In genomic region chr17:10646393-10646990, GRCh38 we compare ENCODE assay signal across 9 cellular contexts. TPM values are rescaled to one million over a fixed set of nuclear protein-coding genes. Genes with fewer than 3 reads are reported as not detected.
DNase-seq lines count a peak whose midpoint lies in the region; TF ChIP-seq lines count a peak whose summit lies in the region.
"Had no signal": no experiment of that assay in that cellular context is flagged by ENCODE, and none has a peak within 500 bp of the region (broad histone marks: within the 10 kb centered on the region; RNA-seq: fewer than 3 reads in every experiment).

No MANE protein-coding gene starts in this region.

- no peaks in the 10 kb centered on the region for H3K36me3 ChIP-seq in KMS-11 (ENCODE audit: insufficient read depth)

- intact Hi-C loops in activated naive CD4-positive, alpha-beta T cell treated with anti-CD3 and anti-CD28 coated beads for 36 hours (cut with micrococcal nuclease), result loop anchor here (1.0 to 2.0 kb wide), 2 partner anchors 38 to 199 kb away; no protein-coding TSS in a partner anchor
- intact Hi-C loops in posterior vena cava (cut with DNase I), result loop anchor here in 1 of 2 donors (5.0 to 10.0 kb wide), 2 partner anchors 48 to 196 kb away; partner anchors contain the start of genes ADPRM and SCO1

- H3K27ac Mint-ChIP-seq in activated naive CD4-positive, alpha-beta T cell treated with anti-CD3 and anti-CD28 coated beads for 36 hours, result no peak overlapping the region

- DNase-seq in NCI-H2029 treated with DMSO at 0.1 percent for 48 hours (lab: John Stamatoyannopoulos, UW), result peak; percentile 1
- DNase-seq in NCI-H2029 (lab: John Stamatoyannopoulos, UW), result no peak
- peak; percentile 79 for DNase-seq in SK-MEL-5 (ENCODE audit: low read depth, low spot score)
- peak; percentile 85 for DNase-seq in activated naive CD4-positive, alpha-beta T cell treated with anti-CD3 and anti-CD28 coated beads for 36 hours
- DNase-seq in glomerular visceral epithelial cell (ENCODE audit: extremely low spot score), result peak; percentile 67
- peak; percentile 87 for DNase-seq in posterior vena cava (ENCODE audit: low spot score)
- peak; percentile 72 for DNase-seq in ureter (ENCODE audit: low spot score)

- H3K4me1 ChIP-seq in KMS-11 (ENCODE audit: low read depth, poor library complexity, severe bottlenecking), result no peaks in the 10 kb centered on the region
- H3K4me1 ChIP-seq: BLaER1 treated with 17β-estradiol and CSF1 and Interleukin-3, amounts not matched to agents 10 nM and 100 nM had no signal

- no peak overlapping the region for H3K9ac ChIP-seq in KMS-11
- H3K9ac ChIP-seq: BLaER1 treated with 17β-estradiol and CSF1 and Interleukin-3, amounts not matched to agents 10 nM and 100 nM had no signal

- H3K27ac ChIP-seq in KMS-11, result no peak overlapping the region
- H3K27ac ChIP-seq: BLaER1 treated with 17β-estradiol and CSF1 and Interleukin-3, amounts not matched to agents 10 nM and 100 nM had no signal

- peaks cover 18% of the 10 kb centered on the region for H3K36me3 Mint-ChIP-seq in activated naive CD4-positive, alpha-beta T cell treated with anti-CD3 and anti-CD28 coated beads for 36 hours (ENCODE audit: low read depth)

- H3K4me3 Mint-ChIP-seq in activated naive CD4-positive, alpha-beta T cell treated with anti-CD3 and anti-CD28 coated beads for 36 hours, result no peak overlapping the region

- CTCF ChIA-PET in activated naive CD4-positive, alpha-beta T cell treated with anti-CD3 and anti-CD28 coated beads for 36 hours (lab: Charles Lee), result interaction anchor here (0.5 to 4.0 kb wide), 35 partner anchors 8 to 476 kb away, joined by 3 to 33 read pairs (median 4); partner anchors contain the start of gene MYH3

- H3K27me3 Mint-ChIP-seq in activated naive CD4-positive, alpha-beta T cell treated with anti-CD3 and anti-CD28 coated beads for 36 hours (ENCODE audit: low read depth), result no peaks in the 10 kb centered on the region

- no peaks in the 10 kb centered on the region for H4K20me1 ChIP-seq in KMS-11 (ENCODE audit: insufficient read depth)
- H4K20me1 ChIP-seq: BLaER1 treated with 17β-estradiol and CSF1 and Interleukin-3, amounts not matched to agents 10 nM and 100 nM had no signal

- TF ChIP-seq CTCF in KMS-11 (conservative IDR thresholded peaks at IDR 0.05; ENCODE audit: low read depth, low read length), result peak; percentile 47

- H3K4me3 ChIP-seq in KMS-11 (IDR thresholded peaks at IDR 0.05; ENCODE audit: insufficient read depth, low read depth, low read length), result no peak overlapping the region
- H3K4me3 ChIP-seq: BLaER1 treated with 17β-estradiol and CSF1 and Interleukin-3, amounts not matched to agents 10 nM and 100 nM had no signal

- no peaks in the 10 kb centered on the region for H3K9me3 Mint-ChIP-seq in activated naive CD4-positive, alpha-beta T cell treated with anti-CD3 and anti-CD28 coated beads for 36 hours

- no peaks in the 10 kb centered on the region for H3K27me3 ChIP-seq in KMS-11 (ENCODE audit: insufficient read depth, low read depth)
- H3K27me3 ChIP-seq: BLaER1 treated with 17β-estradiol and CSF1 and Interleukin-3, amounts not matched to agents 10 nM and 100 nM had no signal

- no peak overlapping the region for H3K4me2 ChIP-seq in KMS-11
- H3K4me2 ChIP-seq: BLaER1 treated with 17β-estradiol and CSF1 and Interleukin-3, amounts not matched to agents 10 nM and 100 nM had no signal

- no peak overlapping the region for H2AFZ ChIP-seq in KMS-11 (ENCODE audit: low read depth)

- in situ Hi-C loops in SK-MEL-5 (cut with HindIII; ENCODE audit: low pct_unique_long_range_greater_than_20kb, low sequenced_read_pairs), result no loop called here

- no peaks in the 10 kb centered on the region for H3K79me2 ChIP-seq in KMS-11 (ENCODE audit: insufficient read depth, low read depth)

- no peaks in the 10 kb centered on the region for H3K4me1 Mint-ChIP-seq in activated naive CD4-positive, alpha-beta T cell treated with anti-CD3 and anti-CD28 coated beads for 36 hours (ENCODE audit: low read depth)

RNA-seq across cellular contexts. Expression of gene MYH3, which starts 10.6 kb away (rescaled TPM):
- total RNA-seq in SK-MEL-5 (2014; rRNA removed; shearing (Covaris generic)), result 0.71 and 1.3 TPM in 2 replicates
- 0.41 and 1.9 TPM in 2 replicates for polyA plus RNA-seq in SK-MEL-5 (2015; cell fraction: cytosol; rRNA removed)
- 13.9 and 19.1 TPM in 2 replicates for polyA plus RNA-seq in SK-MEL-5 (2015; cell fraction: nucleus; rRNA removed)
- total RNA-seq in activated naive CD4-positive, alpha-beta T cell treated with anti-CD3 and anti-CD28 coated beads for 36 hours, result 1 to 10 TPM; 1.8 to 3.1 TPM
- total RNA-seq in posterior vena cava (10 to 100 TPM; 19.9 to 75.1 TPM), ureter (6.2 TPM)

RNA-seq across cellular contexts. Expression of gene SCO1, which starts 50.8 kb away (rescaled TPM):
- 59.4 and 62.4 TPM in 2 replicates for total RNA-seq in SK-MEL-5 (2014; rRNA removed; shearing (Covaris generic))
- polyA plus RNA-seq in SK-MEL-5 (2015; cell fraction: cytosol; rRNA removed), result 36.1 and 42.5 TPM in 2 replicates
- 32.5 and 33.4 TPM in 2 replicates for polyA plus RNA-seq in SK-MEL-5 (2015; cell fraction: nucleus; rRNA removed)
- total RNA-seq in activated naive CD4-positive, alpha-beta T cell treated with anti-CD3 and anti-CD28 coated beads for 36 hours, result 10 to 100 TPM; 34.0 to 37.6 TPM
- total RNA-seq in posterior vena cava (10 to 100 TPM; 21.7 to 25.8 TPM), ureter (35.9 TPM)

RNA-seq across cellular contexts. Expression of gene ADPRM, which starts 50.9 kb away (rescaled TPM):
- 13.4 and 15.1 TPM in 2 replicates for total RNA-seq in SK-MEL-5 (2014; rRNA removed; shearing (Covaris generic))
- 6.7 and 7.4 TPM in 2 replicates for polyA plus RNA-seq in SK-MEL-5 (2015; cell fraction: cytosol; rRNA removed)
- polyA plus RNA-seq in SK-MEL-5 (2015; cell fraction: nucleus; rRNA removed), result 7.2 and 9.7 TPM in 2 replicates
- total RNA-seq in activated naive CD4-positive, alpha-beta T cell treated with anti-CD3 and anti-CD28 coated beads for 36 hours, result 10 to 100 TPM; 11.1 to 12.6 TPM
- 10 to 100 TPM in 1 of 2 donors, 1 to 10 TPM in 1; 8.5 to 12.0 TPM for total RNA-seq in posterior vena cava
- 12.8 TPM for total RNA-seq in ureter
